ENCODE assay signal across 1 cellular context in genomic region chr5:151721812-151722391, GRCh38.
TF ChIP-seq lines count a peak whose summit lies in the region.

No MANE protein-coding gene starts in this region.

TF ChIP-seq in HCT116, 20 proteins besides CTCF, POLR2A, EP300 and RAD21 (continued from another document):
- TF ChIP-seq ZNF274 (IDR thresholded peaks at IDR 0.05; ENCODE audit: low read depth, low read length): no peak
- TF ChIP-seq SRF (IDR thresholded peaks at IDR 0.05; ENCODE audit: low read depth): no peak
- TF ChIP-seq SIN3A (IDR thresholded peaks at IDR 0.05; ENCODE audit: low read depth): no peak
- no peak for TF ChIP-seq FOSL1 (IDR thresholded peaks at IDR 0.05; ENCODE audit: low read depth)
- no peak for TF ChIP-seq POLR2AphosphoS5 (IDR thresholded peaks at IDR 0.05; ENCODE audit: low read depth, low read length)
- TF ChIP-seq MAX (IDR thresholded peaks at IDR 0.05): no peak
- TF ChIP-seq TCF7L2 (IDR thresholded peaks at IDR 0.05; ENCODE audit: borderline replicate concordance, extremely low read depth, insufficient read depth, insufficient read length): no peak
- TF ChIP-seq YY1 (IDR thresholded peaks at IDR 0.05; ENCODE audit: extremely low read depth, insufficient replicate concordance, low read depth, low read length): no peak
- TF ChIP-seq ATF3 (IDR thresholded peaks at IDR 0.05): no peak
